In genomic region chr13:98506343-98507059, GRCh38 we compare ENCODE assay signal across 1 cellular context.
TF ChIP-seq lines count a peak whose summit lies in the region.

No MANE protein-coding gene starts in this region.

TF ChIP-seq in HepG2, 621 proteins besides CTCF, POLR2A, EP300 and RAD21 (continued from another document and continues in another):
- TF ChIP-seq, protein P1, sequence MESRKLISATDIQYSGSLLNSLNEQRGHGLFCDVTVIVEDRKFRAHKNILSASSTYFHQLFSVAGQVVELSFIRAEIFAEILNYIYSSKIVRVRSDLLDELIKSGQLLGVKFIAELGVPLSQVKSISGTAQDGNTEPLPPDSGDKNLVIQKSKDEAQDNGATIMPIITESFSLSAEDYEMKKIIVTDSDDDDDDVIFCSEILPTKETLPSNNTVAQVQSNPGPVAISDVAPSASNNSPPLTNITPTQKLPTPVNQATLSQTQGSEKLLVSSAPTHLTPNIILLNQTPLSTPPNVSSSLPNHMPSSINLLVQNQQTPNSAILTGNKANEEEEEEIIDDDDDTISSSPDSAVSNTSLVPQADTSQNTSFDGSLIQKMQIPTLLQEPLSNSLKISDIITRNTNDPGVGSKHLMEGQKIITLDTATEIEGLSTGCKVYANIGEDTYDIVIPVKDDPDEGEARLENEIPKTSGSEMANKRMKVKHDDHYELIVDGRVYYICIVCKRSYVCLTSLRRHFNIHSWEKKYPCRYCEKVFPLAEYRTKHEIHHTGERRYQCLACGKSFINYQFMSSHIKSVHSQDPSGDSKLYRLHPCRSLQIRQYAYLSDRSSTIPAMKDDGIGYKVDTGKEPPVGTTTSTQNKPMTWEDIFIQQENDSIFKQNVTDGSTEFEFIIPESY (CRISPR knock-in tag; IDR thresholded peaks at IDR 0.05): peak; percentile 68; the same call in 1 of the 2 replicates
- TF ChIP-seq GABPB1 (CRISPR knock-in tag; IDR thresholded peaks at IDR 0.05) (peak; percentile 71), HOMEZ (CRISPR knock-in tag; IDR thresholded peaks at IDR 0.05; ENCODE audit: low read depth) (peak; percentile 73; the same call in 1 of the 2 replicates), ZNF337 (CRISPR knock-in tag; IDR thresholded peaks at IDR 0.05; ENCODE audit: borderline replicate concordance, low read depth) (peak; percentile 88; the same call in 1 of the 2 replicates), KLF13 (CRISPR knock-in tag; IDR thresholded peaks at IDR 0.05) (no peak), ZMYM4 (CRISPR knock-in tag; IDR thresholded peaks at IDR 0.05) (peak; percentile 85), ZNF792 (CRISPR knock-in tag; IDR thresholded peaks at IDR 0.05) (peak; percentile 94; the same call in 1 of the 2 replicates), ZNF629 (CRISPR knock-in tag; conservative IDR thresholded peaks at IDR 0.05) (peak; percentile 37), PTBP1 (IDR thresholded peaks at IDR 0.05; ENCODE audit: low read depth, low read length, poor library complexity, severe bottlenecking) (no peak), MIER3 (CRISPR knock-in tag; IDR thresholded peaks at IDR 0.05; ENCODE audit: borderline replicate concordance) (peak; percentile 72; the same call in 1 of the 2 replicates), ARID5B (CRISPR knock-in tag; IDR thresholded peaks at IDR 0.05) (peak; percentile 93), ZEB1 (IDR thresholded peaks at IDR 0.05; ENCODE audit: insufficient replicate concordance, low read depth) (no peak), KLF12 (CRISPR knock-in tag; IDR thresholded peaks at IDR 0.05; ENCODE audit: borderline replicate concordance) (peak; percentile 75; the same call in 1 of the 2 replicates), ZFP36 (IDR thresholded peaks at IDR 0.05; ENCODE audit: borderline replicate concordance, low read depth, low read length, partially characterized antibody) (no peak), HNF4G (IDR thresholded peaks at IDR 0.05; ENCODE audit: borderline replicate concordance, low read depth, low read length) (peak; percentile 87), HNF4G (CRISPR knock-in tag; IDR thresholded peaks at IDR 0.05; ENCODE audit: borderline replicate concordance, low read depth) (no peak; the same call in 1 of the 2 replicates), ATRX (CRISPR knock-in tag; IDR thresholded peaks at IDR 0.05; ENCODE audit: borderline replicate concordance) (no peak), FOXA3 (CRISPR knock-in tag; IDR thresholded peaks at IDR 0.05) (peak; percentile 85), ZNF7 (CRISPR knock-in tag; IDR thresholded peaks at IDR 0.05) (peak; percentile 48; the same call in 1 of the 2 replicates), ZNF616 (CRISPR knock-in tag; IDR thresholded peaks at IDR 0.05; ENCODE audit: low read depth) (peak; percentile 98), RFX5 (IDR thresholded peaks at IDR 0.05; ENCODE audit: low read depth, low read length) (no peak), ZBTB21 (CRISPR knock-in tag; IDR thresholded peaks at IDR 0.05) (peak; percentile 70; the same call in 1 of the 2 replicates)
- TF ChIP-seq, protein P2, sequence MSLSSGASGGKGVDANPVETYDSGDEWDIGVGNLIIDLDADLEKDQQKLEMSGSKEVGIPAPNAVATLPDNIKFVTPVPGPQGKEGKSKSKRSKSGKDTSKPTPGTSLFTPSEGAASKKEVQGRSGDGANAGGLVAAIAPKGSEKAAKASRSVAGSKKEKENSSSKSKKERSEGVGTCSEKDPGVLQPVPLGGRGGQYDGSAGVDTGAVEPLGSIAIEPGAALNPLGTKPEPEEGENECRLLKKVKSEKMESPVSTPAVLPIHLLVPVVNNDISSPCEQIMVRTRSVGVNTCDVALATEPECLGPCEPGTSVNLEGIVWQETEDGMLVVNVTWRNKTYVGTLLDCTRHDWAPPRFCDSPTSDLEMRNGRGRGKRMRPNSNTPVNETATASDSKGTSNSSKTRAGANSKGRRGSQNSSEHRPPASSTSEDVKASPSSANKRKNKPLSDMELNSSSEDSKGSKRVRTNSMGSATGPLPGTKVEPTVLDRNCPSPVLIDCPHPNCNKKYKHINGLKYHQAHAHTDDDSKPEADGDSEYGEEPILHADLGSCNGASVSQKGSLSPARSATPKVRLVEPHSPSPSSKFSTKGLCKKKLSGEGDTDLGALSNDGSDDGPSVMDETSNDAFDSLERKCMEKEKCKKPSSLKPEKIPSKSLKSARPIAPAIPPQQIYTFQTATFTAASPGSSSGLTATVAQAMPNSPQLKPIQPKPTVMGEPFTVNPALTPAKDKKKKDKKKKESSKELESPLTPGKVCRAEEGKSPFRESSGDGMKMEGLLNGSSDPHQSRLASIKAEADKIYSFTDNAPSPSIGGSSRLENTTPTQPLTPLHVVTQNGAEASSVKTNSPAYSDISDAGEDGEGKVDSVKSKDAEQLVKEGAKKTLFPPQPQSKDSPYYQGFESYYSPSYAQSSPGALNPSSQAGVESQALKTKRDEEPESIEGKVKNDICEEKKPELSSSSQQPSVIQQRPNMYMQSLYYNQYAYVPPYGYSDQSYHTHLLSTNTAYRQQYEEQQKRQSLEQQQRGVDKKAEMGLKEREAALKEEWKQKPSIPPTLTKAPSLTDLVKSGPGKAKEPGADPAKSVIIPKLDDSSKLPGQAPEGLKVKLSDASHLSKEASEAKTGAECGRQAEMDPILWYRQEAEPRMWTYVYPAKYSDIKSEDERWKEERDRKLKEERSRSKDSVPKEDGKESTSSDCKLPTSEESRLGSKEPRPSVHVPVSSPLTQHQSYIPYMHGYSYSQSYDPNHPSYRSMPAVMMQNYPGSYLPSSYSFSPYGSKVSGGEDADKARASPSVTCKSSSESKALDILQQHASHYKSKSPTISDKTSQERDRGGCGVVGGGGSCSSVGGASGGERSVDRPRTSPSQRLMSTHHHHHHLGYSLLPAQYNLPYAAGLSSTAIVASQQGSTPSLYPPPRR (CRISPR knock-in tag; IDR thresholded peaks at IDR 0.05; ENCODE audit: borderline replicate concordance): peak; percentile 96
- TF ChIP-seq, protein P3, sequence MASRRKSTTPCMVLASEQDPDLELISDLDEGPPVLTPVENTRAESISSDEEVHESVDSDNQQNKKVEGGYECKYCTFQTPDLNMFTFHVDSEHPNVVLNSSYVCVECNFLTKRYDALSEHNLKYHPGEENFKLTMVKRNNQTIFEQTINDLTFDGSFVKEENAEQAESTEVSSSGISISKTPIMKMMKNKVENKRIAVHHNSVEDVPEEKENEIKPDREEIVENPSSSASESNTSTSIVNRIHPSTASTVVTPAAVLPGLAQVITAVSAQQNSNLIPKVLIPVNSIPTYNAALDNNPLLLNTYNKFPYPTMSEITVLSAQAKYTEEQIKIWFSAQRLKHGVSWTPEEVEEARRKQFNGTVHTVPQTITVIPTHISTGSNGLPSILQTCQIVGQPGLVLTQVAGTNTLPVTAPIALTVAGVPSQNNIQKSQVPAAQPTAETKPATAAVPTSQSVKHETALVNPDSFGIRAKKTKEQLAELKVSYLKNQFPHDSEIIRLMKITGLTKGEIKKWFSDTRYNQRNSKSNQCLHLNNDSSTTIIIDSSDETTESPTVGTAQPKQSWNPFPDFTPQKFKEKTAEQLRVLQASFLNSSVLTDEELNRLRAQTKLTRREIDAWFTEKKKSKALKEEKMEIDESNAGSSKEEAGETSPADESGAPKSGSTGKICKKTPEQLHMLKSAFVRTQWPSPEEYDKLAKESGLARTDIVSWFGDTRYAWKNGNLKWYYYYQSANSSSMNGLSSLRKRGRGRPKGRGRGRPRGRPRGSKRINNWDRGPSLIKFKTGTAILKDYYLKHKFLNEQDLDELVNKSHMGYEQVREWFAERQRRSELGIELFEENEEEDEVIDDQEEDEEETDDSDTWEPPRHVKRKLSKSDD (CRISPR knock-in tag; IDR thresholded peaks at IDR 0.05; ENCODE audit: low read depth): peak; percentile 79
- TF ChIP-seq, protein P4, sequence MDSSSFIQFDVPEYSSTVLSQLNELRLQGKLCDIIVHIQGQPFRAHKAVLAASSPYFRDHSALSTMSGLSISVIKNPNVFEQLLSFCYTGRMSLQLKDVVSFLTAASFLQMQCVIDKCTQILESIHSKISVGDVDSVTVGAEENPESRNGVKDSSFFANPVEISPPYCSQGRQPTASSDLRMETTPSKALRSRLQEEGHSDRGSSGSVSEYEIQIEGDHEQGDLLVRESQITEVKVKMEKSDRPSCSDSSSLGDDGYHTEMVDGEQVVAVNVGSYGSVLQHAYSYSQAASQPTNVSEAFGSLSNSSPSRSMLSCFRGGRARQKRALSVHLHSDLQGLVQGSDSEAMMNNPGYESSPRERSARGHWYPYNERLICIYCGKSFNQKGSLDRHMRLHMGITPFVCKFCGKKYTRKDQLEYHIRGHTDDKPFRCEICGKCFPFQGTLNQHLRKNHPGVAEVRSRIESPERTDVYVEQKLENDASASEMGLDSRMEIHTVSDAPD (CRISPR knock-in tag; IDR thresholded peaks at IDR 0.05): peak; percentile 72
- TF ChIP-seq, protein P5, sequence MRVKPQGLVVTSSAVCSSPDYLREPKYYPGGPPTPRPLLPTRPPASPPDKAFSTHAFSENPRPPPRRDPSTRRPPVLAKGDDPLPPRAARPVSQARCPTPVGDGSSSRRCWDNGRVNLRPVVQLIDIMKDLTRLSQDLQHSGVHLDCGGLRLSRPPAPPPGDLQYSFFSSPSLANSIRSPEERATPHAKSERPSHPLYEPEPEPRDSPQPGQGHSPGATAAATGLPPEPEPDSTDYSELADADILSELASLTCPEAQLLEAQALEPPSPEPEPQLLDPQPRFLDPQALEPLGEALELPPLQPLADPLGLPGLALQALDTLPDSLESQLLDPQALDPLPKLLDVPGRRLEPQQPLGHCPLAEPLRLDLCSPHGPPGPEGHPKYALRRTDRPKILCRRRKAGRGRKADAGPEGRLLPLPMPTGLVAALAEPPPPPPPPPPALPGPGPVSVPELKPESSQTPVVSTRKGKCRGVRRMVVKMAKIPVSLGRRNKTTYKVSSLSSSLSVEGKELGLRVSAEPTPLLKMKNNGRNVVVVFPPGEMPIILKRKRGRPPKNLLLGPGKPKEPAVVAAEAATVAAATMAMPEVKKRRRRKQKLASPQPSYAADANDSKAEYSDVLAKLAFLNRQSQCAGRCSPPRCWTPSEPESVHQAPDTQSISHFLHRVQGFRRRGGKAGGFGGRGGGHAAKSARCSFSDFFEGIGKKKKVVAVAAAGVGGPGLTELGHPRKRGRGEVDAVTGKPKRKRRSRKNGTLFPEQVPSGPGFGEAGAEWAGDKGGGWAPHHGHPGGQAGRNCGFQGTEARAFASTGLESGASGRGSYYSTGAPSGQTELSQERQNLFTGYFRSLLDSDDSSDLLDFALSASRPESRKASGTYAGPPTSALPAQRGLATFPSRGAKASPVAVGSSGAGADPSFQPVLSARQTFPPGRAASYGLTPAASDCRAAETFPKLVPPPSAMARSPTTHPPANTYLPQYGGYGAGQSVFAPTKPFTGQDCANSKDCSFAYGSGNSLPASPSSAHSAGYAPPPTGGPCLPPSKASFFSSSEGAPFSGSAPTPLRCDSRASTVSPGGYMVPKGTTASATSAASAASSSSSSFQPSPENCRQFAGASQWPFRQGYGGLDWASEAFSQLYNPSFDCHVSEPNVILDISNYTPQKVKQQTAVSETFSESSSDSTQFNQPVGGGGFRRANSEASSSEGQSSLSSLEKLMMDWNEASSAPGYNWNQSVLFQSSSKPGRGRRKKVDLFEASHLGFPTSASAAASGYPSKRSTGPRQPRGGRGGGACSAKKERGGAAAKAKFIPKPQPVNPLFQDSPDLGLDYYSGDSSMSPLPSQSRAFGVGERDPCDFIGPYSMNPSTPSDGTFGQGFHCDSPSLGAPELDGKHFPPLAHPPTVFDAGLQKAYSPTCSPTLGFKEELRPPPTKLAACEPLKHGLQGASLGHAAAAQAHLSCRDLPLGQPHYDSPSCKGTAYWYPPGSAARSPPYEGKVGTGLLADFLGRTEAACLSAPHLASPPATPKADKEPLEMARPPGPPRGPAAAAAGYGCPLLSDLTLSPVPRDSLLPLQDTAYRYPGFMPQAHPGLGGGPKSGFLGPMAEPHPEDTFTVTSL (CRISPR knock-in tag; IDR thresholded peaks at IDR 0.05; ENCODE audit: borderline replicate concordance): peak; percentile 79
- TF ChIP-seq, protein P6, sequence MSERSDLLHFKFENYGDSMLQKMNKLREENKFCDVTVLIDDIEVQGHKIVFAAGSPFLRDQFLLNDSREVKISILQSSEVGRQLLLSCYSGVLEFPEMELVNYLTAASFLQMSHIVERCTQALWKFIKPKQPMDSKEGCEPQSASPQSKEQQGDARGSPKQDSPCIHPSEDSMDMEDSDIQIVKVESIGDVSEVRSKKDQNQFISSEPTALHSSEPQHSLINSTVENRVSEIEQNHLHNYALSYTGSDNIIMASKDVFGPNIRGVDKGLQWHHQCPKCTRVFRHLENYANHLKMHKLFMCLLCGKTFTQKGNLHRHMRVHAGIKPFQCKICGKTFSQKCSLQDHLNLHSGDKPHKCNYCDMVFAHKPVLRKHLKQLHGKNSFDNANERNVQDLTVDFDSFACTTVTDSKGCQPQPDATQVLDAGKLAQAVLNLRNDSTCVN (CRISPR knock-in tag; IDR thresholded peaks at IDR 0.05; ENCODE audit: borderline replicate concordance): peak; percentile 93
